In the genomic region with DNA sequence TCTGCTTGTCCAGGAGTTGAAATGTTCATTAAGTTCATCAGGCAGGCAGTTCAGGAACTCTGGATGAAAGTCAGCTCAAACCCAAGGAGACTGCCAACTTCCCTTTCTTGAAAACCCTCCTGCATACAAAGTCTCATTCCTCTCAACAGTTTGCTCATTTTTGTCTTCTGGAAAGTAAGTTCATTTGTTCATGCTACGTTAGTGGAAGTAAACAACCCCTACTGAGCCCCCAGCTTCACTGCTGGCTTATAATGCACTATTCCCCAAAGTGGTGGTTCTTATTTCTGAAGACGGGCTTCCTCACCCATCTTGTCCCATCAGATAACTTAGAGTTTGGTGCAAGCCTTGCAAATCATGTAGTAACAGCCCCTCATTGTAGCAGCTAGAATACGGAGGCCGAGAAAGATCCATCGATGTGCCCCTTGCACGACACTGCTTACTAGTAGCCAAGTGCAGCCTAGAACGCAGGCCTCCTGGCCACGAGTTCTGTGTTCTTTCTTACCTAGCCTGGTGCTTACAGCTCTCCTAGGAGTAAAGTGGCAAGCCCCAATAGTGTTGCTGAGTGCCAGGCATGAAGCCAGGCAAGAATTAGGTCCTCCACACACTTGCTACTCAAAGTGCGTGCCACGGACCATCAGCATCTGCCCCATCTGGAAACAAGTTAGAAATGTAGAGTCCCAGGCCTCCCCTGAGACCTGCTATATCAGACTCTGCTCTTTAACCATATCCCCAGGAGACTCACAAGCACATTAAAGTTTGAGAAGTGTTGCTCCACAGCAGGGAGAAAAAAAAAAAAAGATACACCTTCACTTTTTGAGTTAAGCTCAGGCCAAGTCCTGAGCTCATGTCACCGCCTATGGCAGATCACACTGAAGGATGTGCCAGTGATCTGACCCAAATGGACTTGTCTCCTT, we compare ENCODE assay signal across 1 cellular context.
TF ChIP-seq lines count a peak whose summit lies in the region.

No MANE protein-coding gene starts in this region.

TF ChIP-seq in HepG2, 621 proteins besides CTCF, POLR2A, EP300 and RAD21 (continued from another document):
- TF ChIP-seq, protein P1, sequence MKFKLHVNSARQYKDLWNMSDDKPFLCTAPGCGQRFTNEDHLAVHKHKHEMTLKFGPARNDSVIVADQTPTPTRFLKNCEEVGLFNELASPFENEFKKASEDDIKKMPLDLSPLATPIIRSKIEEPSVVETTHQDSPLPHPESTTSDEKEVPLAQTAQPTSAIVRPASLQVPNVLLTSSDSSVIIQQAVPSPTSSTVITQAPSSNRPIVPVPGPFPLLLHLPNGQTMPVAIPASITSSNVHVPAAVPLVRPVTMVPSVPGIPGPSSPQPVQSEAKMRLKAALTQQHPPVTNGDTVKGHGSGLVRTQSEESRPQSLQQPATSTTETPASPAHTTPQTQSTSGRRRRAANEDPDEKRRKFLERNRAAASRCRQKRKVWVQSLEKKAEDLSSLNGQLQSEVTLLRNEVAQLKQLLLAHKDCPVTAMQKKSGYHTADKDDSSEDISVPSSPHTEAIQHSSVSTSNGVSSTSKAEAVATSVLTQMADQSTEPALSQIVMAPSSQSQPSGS (CRISPR knock-in tag; IDR thresholded peaks at IDR 0.05) = no peak
- TF ChIP-seq SALL1 (CRISPR knock-in tag; IDR thresholded peaks at IDR 0.05) (no peak), SKI (IDR thresholded peaks at IDR 0.05; ENCODE audit: partially characterized antibody) (no peak), GFI1 (CRISPR knock-in tag; IDR thresholded peaks at IDR 0.05; ENCODE audit: borderline replicate concordance) (no peak), SPEN (CRISPR knock-in tag; IDR thresholded peaks at IDR 0.05; ENCODE audit: low read depth) (no peak), ZNF607 (CRISPR knock-in tag; IDR thresholded peaks at IDR 0.05; ENCODE audit: borderline replicate concordance) (no peak)
